ENCODE assay signal across 14 cellular contexts in the genomic region with DNA sequence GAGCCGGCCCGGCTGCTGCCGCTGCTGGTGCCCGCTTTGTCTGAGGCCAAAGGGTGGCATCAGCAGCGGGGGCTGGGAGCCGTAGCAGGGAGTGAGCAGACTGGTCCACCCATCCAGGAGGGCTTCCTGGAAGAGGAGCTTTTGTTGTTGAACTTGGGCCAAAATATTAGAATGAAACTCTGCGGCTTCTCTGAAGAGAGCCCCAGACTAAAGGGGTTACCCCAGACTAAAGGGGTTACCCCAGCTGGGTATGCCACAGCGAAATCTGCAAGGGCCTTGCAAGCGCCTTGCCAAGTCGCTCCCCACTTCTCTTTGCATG.
DNase-seq lines count a peak whose midpoint lies in the region; FAIRE-seq and TF ChIP-seq lines count a peak whose summit lies in the region.
"Had no signal": no experiment of that assay in that cellular context is flagged by ENCODE, and none has a peak within 500 bp of the region (broad histone marks: within the 10 kb centered on the region; RNA-seq: fewer than 3 reads in every experiment).

No MANE protein-coding gene starts in this region.

- no peak overlapping the region for H3K4me3 ChIP-seq in GM12865 (ENCODE audit: low read depth, low read length)
- no peak overlapping the region for H3K4me3 ChIP-seq in OCI-LY1 (ENCODE audit: low read depth, low read length, poor library complexity, severe bottlenecking)
- no peak overlapping the region for H3K4me3 ChIP-seq in H1 (ENCODE audit: extremely low read depth in 1 of 4, insufficient read depth in 2 of 4, low read depth in 3 of 4, low read length in 4 of 4)
- H3K4me3 ChIP-seq in neural progenitor cell: peak overlapping the region; percentile 19
- H3K4me3 ChIP-seq: MG63, PC-9 had no signal

- TF ChIP-seq RAD21 in H1 (IDR thresholded peaks at IDR 0.05 in 1 of 2, conservative IDR thresholded peaks at IDR 0.05 in 1 of 2; ENCODE audit: low read depth in 2 of 2, low read length in 2 of 2): no peak

- H3K4me2 ChIP-seq in OCI-LY1 (ENCODE audit: low read length): peak overlapping the region; percentile 19; the same call in 1 of the 2 replicates
- peak overlapping the region; percentile 22 to 28; a peak in 3 of 4 replicates for H3K4me2 ChIP-seq in H1 (ENCODE audit: insufficient read depth in 1 of 2, low read depth in 2 of 2, low read length in 2 of 2)
- H3K4me2 ChIP-seq in neural progenitor cell: peak overlapping the region; percentile 73
- H3K4me2 ChIP-seq: KMS-11, PC-9 had no signal

- no peak overlapping the region for H3K27ac ChIP-seq in OCI-LY1 (ENCODE audit: low read depth, low read length, poor library complexity, severe bottlenecking)
- H3K27ac ChIP-seq in H1 (ENCODE audit: low read depth, low read length): no peak overlapping the region
- no peak overlapping the region for H3K27ac ChIP-seq in neural progenitor cell
- H3K27ac ChIP-seq: KMS-11, PC-9 had no signal

- H3K79me2 ChIP-seq in OCI-LY1 (ENCODE audit: insufficient read depth, low read length) (no peaks in the 10 kb centered on the region), H1 (ENCODE audit: control insufficient read depth in 1 of 2, insufficient read depth in 2 of 2, low read length in 2 of 2) (no peaks in the 10 kb centered on the region), neural progenitor cell (ENCODE audit: low read depth) (no peaks in the 10 kb centered on the region)

- TF ChIP-seq POLR2A in H1 (IDR thresholded peaks at IDR 0.05; ENCODE audit: control extremely low read depth in 1 of 2, low read depth in 2 of 2, low read length in 2 of 2): no peak

- no peaks in the 10 kb centered on the region for H3K23me2 ChIP-seq in H1 (ENCODE audit: low read depth, low read length)

- no peak overlapping the region for H3K56ac ChIP-seq in H1 (replicated peaks; ENCODE audit: insufficient read length, low read depth, low read length)

- H3K27me3 ChIP-seq in OCI-LY1 (ENCODE audit: insufficient read depth, low read length) (no peaks in the 10 kb centered on the region), H1 (replicated peaks in 1 of 4; ENCODE audit: control insufficient read depth in 3 of 4, extremely low read depth in 1 of 4, insufficient read depth in 3 of 4, low read length in 3 of 4) (peaks cover 0 to 5% (median 0%) of the 10 kb centered on the region in 4 experiments; a peak in 2 of 7 replicates), neural progenitor cell (peaks cover 57% of the 10 kb centered on the region)
- H3K27me3 ChIP-seq: MG63 had no signal

- no peaks in the 10 kb centered on the region for H3K36me3 ChIP-seq in OCI-LY1 (ENCODE audit: insufficient read depth, low read length)
- no peaks in the 10 kb centered on the region; a peak in 1 of 8 replicates for H3K36me3 ChIP-seq in H1 (ENCODE audit: control insufficient read depth in 2 of 4, insufficient read depth in 4 of 4, low read length in 3 of 4)
- H3K36me3 ChIP-seq in neural progenitor cell: no peaks in the 10 kb centered on the region
- H3K36me3 ChIP-seq: MG63 had no signal

- H2BK5ac ChIP-seq in H1 (ENCODE audit: low read depth, low read length): peak overlapping the region; percentile 87; the same call in 1 of the 2 replicates

- no peaks in the 10 kb centered on the region for H3K9me3 ChIP-seq in OCI-LY1 (ENCODE audit: low read length)
- H3K9me3 ChIP-seq in H1 (ENCODE audit: insufficient read depth in 2 of 2, low read depth in 1 of 2, low read length in 1 of 2): no peaks in the 10 kb centered on the region
- no peaks in the 10 kb centered on the region for H3K9me3 ChIP-seq in neural progenitor cell (ENCODE audit: low read depth)
- H3K9me3 ChIP-seq: MG63 had no signal

- DNase-seq in GM12865 (ENCODE audit: low read depth) (peak; percentile 21), H1 (ENCODE audit: low read depth in 1 of 2, low spot score in 2 of 2) (no peak), neural progenitor cell (ENCODE audit: low spot score) (no peak), SKM-1 (lab: John Stamatoyannopoulos, UW; ENCODE audit: unreplicated experiment) (no peak), SKM-1 treated with dmso at 0.1 percent for 144 hours (lab: John Stamatoyannopoulos, UW; ENCODE audit: unreplicated experiment) (no peak), 8988T (no peak)
- no peak for DNase-seq in activated T-cell treated with anti-CD3 and anti-CD28 coated beads, Interleukin-2, amount 50 U/mL, for 24 hours
- DNase-seq: PC-9 had no signal

- H3K36me3 Mint-ChIP-seq in neural progenitor cell: no peaks in the 10 kb centered on the region
- no peaks in the 10 kb centered on the region for H3K36me3 Mint-ChIP-seq in activated T-cell treated with anti-CD3 and anti-CD28 coated beads, Interleukin-2, amount 50 U/mL, for 24 hours (ENCODE audit: low read depth)
- H3K36me3 Mint-ChIP-seq: CD14-positive monocyte had no signal

- H4K8ac ChIP-seq in H1 (ENCODE audit: extremely low read depth, insufficient read depth, low read length): no peak overlapping the region

- no peak overlapping the region for H2BK15ac ChIP-seq in H1 (ENCODE audit: low read length)

- CTCF ChIA-PET in H1 (lab: Charles Lee; ENCODE audit: partially characterized antibody): interaction anchor here (1.0 to 2.0 kb wide), 6 partner anchors 19 to 283 kb away, joined by 3 to 5 read pairs (median 3); no protein-coding TSS in a partner anchor

- H3K18ac ChIP-seq in H1 (ENCODE audit: extremely low read depth, low read length): peak overlapping the region; percentile 91; the same call in 1 of the 2 replicates

- H2BK20ac ChIP-seq in H1 (ENCODE audit: low read length): peak overlapping the region; percentile 99

- no peak overlapping the region for H3K4ac ChIP-seq in H1 (replicated peaks; ENCODE audit: insufficient read length, low read depth, low read length)

- FAIRE-seq in H1 (lab: Jason Lieb, UNC): no peak
- FAIRE-seq: GM18507, HTR-8/SVneo had no signal

- H3K27me3 Mint-ChIP-seq in neural progenitor cell (ENCODE audit: insufficient read depth, low read depth): peaks cover 19% of the 10 kb centered on the region
- no peaks in the 10 kb centered on the region for H3K27me3 Mint-ChIP-seq in activated T-cell treated with anti-CD3 and anti-CD28 coated beads, Interleukin-2, amount 50 U/mL, for 24 hours

- H3K9me3 Mint-ChIP-seq in neural progenitor cell: no peaks in the 10 kb centered on the region
- no peaks in the 10 kb centered on the region for H3K9me3 Mint-ChIP-seq in activated T-cell treated with anti-CD3 and anti-CD28 coated beads, Interleukin-2, amount 50 U/mL, for 24 hours
- H3K9me3 Mint-ChIP-seq: CD14-positive monocyte had no signal

- TF ChIP-seq EP300 in H1 (IDR thresholded peaks at IDR 0.05; ENCODE audit: borderline replicate concordance in 1 of 2, low read depth in 2 of 2, low read length in 2 of 2): no peak

- no peak overlapping the region for H3K23ac ChIP-seq in H1 (ENCODE audit: insufficient read length)

- H2AFZ ChIP-seq in OCI-LY1 (ENCODE audit: low read length) (no peak overlapping the region), H1 (ENCODE audit: low read length) (no peak overlapping the region), neural progenitor cell (replicated peaks) (no peak overlapping the region)
- H2AFZ ChIP-seq: PC-9 had no signal

- no peaks in the 10 kb centered on the region for H3F3A ChIP-seq in OCI-LY1 (ENCODE audit: insufficient read depth, low read length)
- H3F3A ChIP-seq in neural progenitor cell (ENCODE audit: low read depth): peaks cover 43% of the 10 kb centered on the region

- peaks cover 67% of the 10 kb centered on the region for H3K4me1 Mint-ChIP-seq in neural progenitor cell
- H3K4me1 Mint-ChIP-seq in activated T-cell treated with anti-CD3 and anti-CD28 coated beads, Interleukin-2, amount 50 U/mL, for 24 hours (ENCODE audit: low read depth): no peaks in the 10 kb centered on the region
- H3K4me1 Mint-ChIP-seq: CD14-positive monocyte had no signal

- H2AK5ac ChIP-seq in H1 (ENCODE audit: low read depth, low read length): peak overlapping the region; percentile 96; the same call in 1 of the 2 replicates

- H3K9ac ChIP-seq in OCI-LY1 (ENCODE audit: low read length) (no peak overlapping the region), H1 (replicated peaks in 1 of 4; ENCODE audit: extremely low read depth in 1 of 4, low read depth in 3 of 4, low read length in 3 of 4) (no peak overlapping the region), neural progenitor cell (no peak overlapping the region)
- H3K9ac ChIP-seq: KMS-11 had no signal

- POLR2A ChIA-PET in H1 (lab: Charles Lee; ENCODE audit: partially characterized antibody): interaction anchor here (0.8 to 1.4 kb wide), 3 partner anchors 19 to 59 kb away, joined by 3 read pairs; no protein-coding TSS in a partner anchor

- peak overlapping the region; percentile 27 for H4K91ac ChIP-seq in H1 (replicated peaks; ENCODE audit: insufficient read length, low read length)

- peak overlapping the region; percentile 24 for H2BK120ac ChIP-seq in H1 (replicated peaks; ENCODE audit: low read depth, low read length)

- H3K4me1 ChIP-seq in OCI-LY1 (ENCODE audit: insufficient read depth, low read length, severe bottlenecking) (peaks cover 14% of the 10 kb centered on the region), H1 (replicated peaks in 1 of 4; ENCODE audit: control insufficient read depth in 3 of 4, insufficient read depth in 4 of 4, low read length in 3 of 4) (peaks cover 10 to 25% (median 19%) of the 10 kb centered on the region in 4 experiments), neural progenitor cell (peaks cover 45% of the 10 kb centered on the region)

- no peak for TF ChIP-seq CTCF in GM12865 (IDR thresholded peaks at IDR 0.05; ENCODE audit: insufficient read depth, low read depth, low read length, missing control alignments)
- no peak for TF ChIP-seq CTCF in OCI-LY1 (IDR thresholded peaks at IDR 0.05; ENCODE audit: low read length)
- no peak for TF ChIP-seq CTCF in H1 (IDR thresholded peaks at IDR 0.05; ENCODE audit: control extremely low read depth in 1 of 3, insufficient read depth in 1 of 3, low read depth in 1 of 3, low read length in 3 of 3)
- no peak for TF ChIP-seq CTCF in neural progenitor cell (IDR thresholded peaks at IDR 0.05)

- peak overlapping the region; percentile 66 for H3K27ac Mint-ChIP-seq in neural progenitor cell
- no peak overlapping the region for H3K27ac Mint-ChIP-seq in activated T-cell treated with anti-CD3 and anti-CD28 coated beads, Interleukin-2, amount 50 U/mL, for 24 hours
- H3K27ac Mint-ChIP-seq: CD14-positive monocyte had no signal

- no peaks in the 10 kb centered on the region for H3K79me1 ChIP-seq in H1 (ENCODE audit: low read depth, low read length)

- peak overlapping the region; percentile 67 for H3K4me3 Mint-ChIP-seq in neural progenitor cell
- no peak overlapping the region for H3K4me3 Mint-ChIP-seq in activated T-cell treated with anti-CD3 and anti-CD28 coated beads, Interleukin-2, amount 50 U/mL, for 24 hours
- H3K4me3 Mint-ChIP-seq: CD14-positive monocyte had no signal

- no peak overlapping the region for H3K14ac ChIP-seq in H1 (ENCODE audit: insufficient read length)

- H2BK12ac ChIP-seq in H1 (ENCODE audit: low read depth, low read length): peak overlapping the region; percentile 98

- no peak overlapping the region for H4K5ac ChIP-seq in H1 (ENCODE audit: insufficient read length, low read depth, low read length)

- WGBS in H1 (ENCODE audit: extremely low coverage in 1 of 2, insufficient coverage in 1 of 2, insufficient read length in 1 of 2, insufficient replicate concordance in 2 of 2, low coverage in 1 of 2, low lambda C conversion rate in 2 of 2, missing lambda C conversion rate in 1 of 2), 2 experiments: 38% methylated on average over 10 of the region's 10 CpGs; no CpG with 5 or more reads in 1 of the 2 experiments

- H4K20me1 ChIP-seq in OCI-LY1 (ENCODE audit: insufficient read depth, low read length) (no peaks in the 10 kb centered on the region), H1 (replicated peaks in 1 of 2; ENCODE audit: control insufficient read depth in 1 of 2, insufficient read depth in 2 of 2, low read length in 2 of 2) (no peaks in the 10 kb centered on the region), neural progenitor cell (ENCODE audit: low read depth) (peaks cover 7% of the 10 kb centered on the region)

- H3K9me2 ChIP-seq in OCI-LY1 (ENCODE audit: low read depth, low read length): no peaks in the 10 kb centered on the region

Comparison
In these comparisons a context has a peak if more than half of its experiments do, and no peak if none do; other contexts are left out.
1. H3K4me2 ChIP-seq: peak in every context shown above with its lines; median percentile 73 in neural progenitor cell; 25 in H1; 19 in OCI-LY1.